ENCODE assay signal across 20 cellular contexts in genomic region chr4:69056921-69057562, GRCh38. TPM values are rescaled to one million over a fixed set of nuclear protein-coding genes. Genes with fewer than 3 reads are reported as not detected.
A peak's percentile ranks its signal among the peaks of the same experiment; 100 is the strongest.
DNase-seq lines count a peak whose midpoint lies in the region; ATAC-seq and TF ChIP-seq lines count a peak whose summit lies in the region.
"Had no signal": no experiment of that assay in that cellular context is flagged by ENCODE, and none has a peak within 500 bp of the region (broad histone marks: within the 10 kb centered on the region; RNA-seq: fewer than 3 reads in every experiment).

No MANE protein-coding gene starts in this region.

- no peak overlapping the region for H3K27ac ChIP-seq in gastroesophageal sphincter
- H3K27ac ChIP-seq: ascending aorta, left ventricle myocardium inferior, prostate gland had no signal

- peak overlapping the region; percentile 42 for H3K4me3 ChIP-seq in GM12865 (ENCODE audit: low read depth, low read length)
- no peak overlapping the region for H3K4me3 ChIP-seq in epithelial cell of esophagus (ENCODE audit: low read length)
- H3K4me3 ChIP-seq in gastroesophageal sphincter = no peak overlapping the region
- H3K4me3 ChIP-seq: ascending aorta, left ventricle myocardium inferior, prostate gland had no signal

- peaks cover 63% of the 10 kb centered on the region for H3K4me1 Mint-ChIP-seq in neural crest cell
- H3K4me1 Mint-ChIP-seq: activated T-helper 17 cell treated with anti-CD3 and anti-CD28 coated beads, Interleukin-2, amount 50 U/mL, for 72 hours had no signal

- peaks cover 2% of the 10 kb centered on the region for H3K9me3 Mint-ChIP-seq in neural crest cell
- H3K9me3 Mint-ChIP-seq: activated CD4-positive, alpha-beta memory T cell treated with anti-CD3 and anti-CD28 coated beads for 36 hours had no signal

- peak overlapping the region; percentile 88 for H3K27ac Mint-ChIP-seq in neural crest cell (ENCODE audit: unreplicated experiment)
- H3K27ac Mint-ChIP-seq: activated CD4-positive, alpha-beta memory T cell treated with anti-CD3 and anti-CD28 coated beads for 36 hours; activated T-helper 17 cell treated with anti-CD3 and anti-CD28 coated beads, Interleukin-2, amount 50 U/mL, for 72 hours had no signal

- no peak for TF ChIP-seq POLR2A in gastroesophageal sphincter (IDR thresholded peaks at IDR 0.05)

- H3K36me3 Mint-ChIP-seq in neural crest cell (ENCODE audit: low read depth) = no peaks in the 10 kb centered on the region
- H3K36me3 Mint-ChIP-seq: activated CD4-positive, alpha-beta memory T cell treated with anti-CD3 and anti-CD28 coated beads for 36 hours had no signal

- H3K36me3 ChIP-seq in gastroesophageal sphincter = no peaks in the 10 kb centered on the region
- H3K36me3 ChIP-seq: ascending aorta, left ventricle myocardium inferior, prostate gland had no signal

- no peak for TF ChIP-seq EP300 in gastroesophageal sphincter (IDR thresholded peaks at IDR 0.05)

- ATAC-seq in gastroesophageal sphincter = no peak
- ATAC-seq: activated T-helper 17 cell treated with anti-CD3 and anti-CD28 coated beads, Interleukin-2, amount 50 U/mL, for 72 hours; Panc1 had no signal

- no peaks in the 10 kb centered on the region for H3K9me3 ChIP-seq in gastroesophageal sphincter
- H3K9me3 ChIP-seq: ascending aorta, left ventricle myocardium inferior, prostate gland had no signal

- in situ Hi-C loops in KBM-7 (cut with MboI; ENCODE audit: low pct_unique_long_range_greater_than_20kb, low sequenced_read_pairs) = no loop called here

- DNase-seq in GM12865 (ENCODE audit: low read depth) (peak; percentile 49), KBM-7 (peak; percentile 46), epithelial cell of esophagus (ENCODE audit: low read depth) (peak; percentile 14), neural crest cell (ENCODE audit: low read depth, low spot score) (no peak), activated T-cell treated with anti-CD3 and anti-CD28 coated beads for 4 hours (no peak), A172 (ENCODE audit: low spot score) (no peak), nucleus accumbens (lab: John Stamatoyannopoulos, UW) (no peak)
- DNase-seq: activated CD4-positive, alpha-beta memory T cell treated with anti-CD3 and anti-CD28 coated beads for 36 hours; DND-41; effector CD4-positive, alpha-beta T cell; left ventricle myocardium inferior; NCI-H1092 treated with DMSO at 0.1 percent for 48 hours had no signal

- H3K4me1 ChIP-seq in gastroesophageal sphincter = no peaks in the 10 kb centered on the region
- H3K4me1 ChIP-seq: ascending aorta, left ventricle myocardium inferior, prostate gland had no signal

- TF ChIP-seq CTCF in GM12865 (IDR thresholded peaks at IDR 0.05; ENCODE audit: insufficient read depth, low read depth, low read length, missing control alignments) (no peak), epithelial cell of esophagus (IDR thresholded peaks at IDR 0.05; ENCODE audit: insufficient read depth, low read depth, low read length, missing control alignments) (no peak), neural crest cell (conservative IDR thresholded peaks at IDR 0.05) (no peak), gastroesophageal sphincter (IDR thresholded peaks at IDR 0.05) (no peak)

- 39 to 50% methylated on average over 2 to 4 of the region's 4 CpGs for WGBS in gastroesophageal sphincter (ENCODE audit: low coverage in 1 of 2), 2 donors

- H3K27me3 ChIP-seq in gastroesophageal sphincter = no peaks in the 10 kb centered on the region
- H3K27me3 ChIP-seq: ascending aorta had no signal

- H3K4me3 Mint-ChIP-seq in neural crest cell = peak overlapping the region; percentile 82
- H3K4me3 Mint-ChIP-seq: activated CD4-positive, alpha-beta memory T cell treated with anti-CD3 and anti-CD28 coated beads for 36 hours; activated T-helper 17 cell treated with anti-CD3 and anti-CD28 coated beads, Interleukin-2, amount 50 U/mL, for 72 hours had no signal

- no peaks in the 10 kb centered on the region for H3K27me3 Mint-ChIP-seq in neural crest cell (ENCODE audit: low read depth)
- H3K27me3 Mint-ChIP-seq: activated CD4-positive, alpha-beta memory T cell treated with anti-CD3 and anti-CD28 coated beads for 36 hours; activated T-helper 17 cell treated with anti-CD3 and anti-CD28 coated beads, Interleukin-2, amount 50 U/mL, for 72 hours had no signal

RNA-seq across cellular contexts. Expression of gene UGT2B7, which starts 39.2 kb away (rescaled TPM):
- total RNA-seq in neural crest cell = 0.77 and 0.82 TPM in 2 replicates
- not detected for total RNA-seq in gastroesophageal sphincter
- 0.22 TPM in 1 of 2 replicates, not detected in the other for total RNA-seq in A172 (2014; rRNA removed; shearing (Covaris generic))
- total RNA-seq: activated CD4-positive, alpha-beta memory T cell treated with anti-CD3 and anti-CD28 coated beads for 36 hours; activated T-helper 17 cell treated with anti-CD3 and anti-CD28 coated beads, Interleukin-2, amount 50 U/mL, for 72 hours; ascending aorta; frontal cortex; H7; left ventricle myocardium inferior; prostate gland; T-helper 2 cell treated with Interferon-gamma antibody and Interleukin-4, amounts not matched to agents 100 ng/mL and 5 ng/mL, for 36 hours had no signal

Comparison
In these comparisons a context has a peak if more than half of its experiments do, and no peak if none do; other contexts are left out.
1. DNase-seq: peak in GM12865 (single experiment), KBM-7 (single experiment) and epithelial cell of esophagus (single experiment); none in neural crest cell (single experiment), activated T-cell treated with anti-CD3 and anti-CD28 coated beads for 4 hours (single experiment), A172 (single experiment) and nucleus accumbens (0 of 56).